Comparison of ENCODE assay signal across 23 cellular contexts in genomic region chr12:51191516-51192283, GRCh38. TPM values are rescaled to one million over a fixed set of nuclear protein-coding genes. Genes with fewer than 3 reads are reported as not detected.
DNase-seq lines count a peak whose midpoint lies in the region; ATAC-seq and TF ChIP-seq lines count a peak whose summit lies in the region.
"Had no signal": no experiment of that assay in that cellular context is flagged by ENCODE, and none has a peak within 500 bp of the region (broad histone marks: within the 10 kb centered on the region; RNA-seq: fewer than 3 reads in every experiment).

No MANE protein-coding gene starts in this region.

- H3K4me1 ChIP-seq in psoas muscle (peaks cover 7% of the 10 kb centered on the region), skeletal muscle tissue (ENCODE audit: control insufficient read depth in 3 of 3, insufficient read depth in 3 of 3, low read length in 3 of 3) (peaks cover 9 to 33% (median 14%) of the 10 kb centered on the region in 3 donors)
- H3K4me1 ChIP-seq: A549, BE2C had no signal

- 78 to 95% (median 83%) methylated on average over 12 of the region's 12 CpGs for WGBS in psoas muscle, 3 donors

- no peak overlapping the region for H3K9ac ChIP-seq in skeletal muscle tissue (ENCODE audit: low read depth in 1 of 3, low read length in 3 of 3)
- H3K9ac ChIP-seq: BLaER1 treated with 17β-estradiol and CSF1 and Interleukin-3, amounts not matched to agents 10 nM and 100 nM; GM23248 had no signal

- H3K27ac ChIP-seq in psoas muscle (peak overlapping the region; percentile 16), skeletal muscle tissue (ENCODE audit: low read depth, low read length) (peak overlapping the region; percentile 28)
- H3K27ac ChIP-seq: A549; BLaER1 treated with 17β-estradiol and CSF1 and Interleukin-3, amounts not matched to agents 10 nM and 100 nM; GM23248 had no signal

- peak overlapping the region; percentile 2 for H3K27ac Mint-ChIP-seq in activated CD8-positive, alpha-beta T cell treated with anti-CD3 and anti-CD28 coated beads, Interleukin-2, amount 10 ng/mL, durations not matched to agents 7 days and 5 days
- no peak overlapping the region for H3K27ac Mint-ChIP-seq in activated CD8-positive, alpha-beta T cell treated with anti-CD3 and anti-CD28 coated beads for 36 hours
- peak overlapping the region in 2 of 3 donors; percentile 43 to 84 for H3K27ac Mint-ChIP-seq in IgD-negative memory B cell
- H3K27ac Mint-ChIP-seq: CD4-positive, alpha-beta T cell; CD8-positive, alpha-beta memory T cell; H9 had no signal

- H3K4me3 Mint-ChIP-seq in activated CD8-positive, alpha-beta T cell treated with anti-CD3 and anti-CD28 coated beads, Interleukin-2, amount 10 ng/mL, durations not matched to agents 7 days and 5 days: no peak overlapping the region
- H3K4me3 Mint-ChIP-seq in activated CD8-positive, alpha-beta T cell treated with anti-CD3 and anti-CD28 coated beads for 36 hours: no peak overlapping the region
- no peak overlapping the region for H3K4me3 Mint-ChIP-seq in IgD-negative memory B cell
- H3K4me3 Mint-ChIP-seq: CD14-positive monocyte; CD4-positive, alpha-beta T cell; CD8-positive, alpha-beta memory T cell; H9 had no signal

- H3K4me1 Mint-ChIP-seq in activated CD8-positive, alpha-beta T cell treated with anti-CD3 and anti-CD28 coated beads, Interleukin-2, amount 10 ng/mL, durations not matched to agents 7 days and 5 days (ENCODE audit: low read depth): no peaks in the 10 kb centered on the region
- peaks cover 1% of the 10 kb centered on the region for H3K4me1 Mint-ChIP-seq in activated CD8-positive, alpha-beta T cell treated with anti-CD3 and anti-CD28 coated beads for 36 hours (ENCODE audit: low read depth)
- H3K4me1 Mint-ChIP-seq in IgD-negative memory B cell: peaks cover 21 to 27% (median 24%) of the 10 kb centered on the region in 3 donors
- H3K4me1 Mint-ChIP-seq: CD14-positive monocyte; CD8-positive, alpha-beta memory T cell had no signal

- H3K27me3 ChIP-seq in psoas muscle (ENCODE audit: insufficient read depth in 3 of 3, low read length in 2 of 3) (no peaks in the 10 kb centered on the region), skeletal muscle tissue (ENCODE audit: control insufficient read depth in 3 of 3, insufficient read depth in 3 of 3, low read length in 3 of 3) (no peaks in the 10 kb centered on the region)
- H3K27me3 ChIP-seq: BE2C; BLaER1 treated with 17β-estradiol and CSF1 and Interleukin-3, amounts not matched to agents 10 nM and 100 nM had no signal

- CTCF ChIA-PET in activated CD8-positive, alpha-beta T cell treated with anti-CD3 and anti-CD28 coated beads, Interleukin-2, amount 10 ng/mL, durations not matched to agents 7 days and 5 days (lab: Charles Lee): interaction anchor here (1.3 kb wide), 1 partner anchor 27 kb away, joined by 4 read pairs; no protein-coding TSS in a partner anchor
- CTCF ChIA-PET in activated CD8-positive, alpha-beta T cell treated with anti-CD3 and anti-CD28 coated beads for 36 hours (lab: Charles Lee): no interaction called here

- no peaks in the 10 kb centered on the region for H3K9me3 Mint-ChIP-seq in activated CD8-positive, alpha-beta T cell treated with anti-CD3 and anti-CD28 coated beads, Interleukin-2, amount 10 ng/mL, durations not matched to agents 7 days and 5 days (ENCODE audit: insufficient read depth)
- no peaks in the 10 kb centered on the region for H3K9me3 Mint-ChIP-seq in activated CD8-positive, alpha-beta T cell treated with anti-CD3 and anti-CD28 coated beads for 36 hours
- no peaks in the 10 kb centered on the region for H3K9me3 Mint-ChIP-seq in IgD-negative memory B cell
- H3K9me3 Mint-ChIP-seq: CD4-positive, alpha-beta T cell; CD8-positive, alpha-beta memory T cell; H9 had no signal

- H3K4me3 ChIP-seq in psoas muscle (no peak overlapping the region), skeletal muscle tissue (ENCODE audit: low read length in 3 of 3) (no peak overlapping the region)
- H3K4me3 ChIP-seq: A549; BLaER1 treated with 17β-estradiol and CSF1 and Interleukin-3, amounts not matched to agents 10 nM and 100 nM; GM23248 had no signal

- no peak for TF ChIP-seq CTCF in activated CD8-positive, alpha-beta T cell treated with anti-CD3 and anti-CD28 coated beads for 36 hours (IDR thresholded peaks at IDR 0.05)
- TF ChIP-seq CTCF in psoas muscle (IDR thresholded peaks at IDR 0.05) (no peak), GM10266 (IDR thresholded peaks at IDR 0.05; ENCODE audit: control insufficient read depth, insufficient read depth, low read depth, missing control alignments) (no peak)

- H3K9me3 ChIP-seq in psoas muscle: no peaks in the 10 kb centered on the region
- no peaks in the 10 kb centered on the region for H3K9me3 ChIP-seq in skeletal muscle tissue (ENCODE audit: control insufficient read depth in 3 of 3, low read length in 3 of 3)
- H3K9me3 ChIP-seq: A549; BE2C; BLaER1 treated with 17β-estradiol and CSF1 and Interleukin-3, amounts not matched to agents 10 nM and 100 nM had no signal

- intact Hi-C loops in activated CD8-positive, alpha-beta T cell treated with anti-CD3 and anti-CD28 coated beads for 36 hours (cut with micrococcal nuclease): no loop called here
- intact Hi-C loops in psoas muscle (cut with DNase I): no loop called here

- DNase-seq in activated CD8-positive, alpha-beta T cell treated with anti-CD3 and anti-CD28 coated beads, Interleukin-2, amount 10 ng/mL, durations not matched to agents 7 days and 5 days: no peak
- no peak for DNase-seq in activated CD8-positive, alpha-beta T cell treated with anti-CD3 and anti-CD28 coated beads for 36 hours
- DNase-seq in psoas muscle (no peak), NCI-H748 (lab: John Stamatoyannopoulos, UW; ENCODE audit: unreplicated experiment) (no peak), GM10266 (ENCODE audit: extremely low spot score) (no peak)
- DNase-seq: 8988T; ACHN; AML-193; BE2C; CD4-positive, alpha-beta T cell; CD8-positive, alpha-beta memory T cell; DMS 273 treated with DMSO at 0.1 percent for 48 hours; DMS79; EL; GDM1; GM23248; H9 had no signal

- peaks cover 0 to 63% of the 10 kb centered on the region in 2 donors for H3K36me3 ChIP-seq in psoas muscle (ENCODE audit: insufficient read depth in 1 of 2, low read depth in 1 of 2)
- H3K36me3 ChIP-seq in skeletal muscle tissue (ENCODE audit: control insufficient read depth in 3 of 3, insufficient read depth in 3 of 3, low read length in 3 of 3): peaks cover 21 to 45% (median 31%) of the 10 kb centered on the region in 3 donors
- H3K36me3 ChIP-seq: BE2C; BLaER1 treated with 17β-estradiol and CSF1 and Interleukin-3, amounts not matched to agents 10 nM and 100 nM had no signal

- no peaks in the 10 kb centered on the region for H3K36me3 Mint-ChIP-seq in activated CD8-positive, alpha-beta T cell treated with anti-CD3 and anti-CD28 coated beads, Interleukin-2, amount 10 ng/mL, durations not matched to agents 7 days and 5 days (ENCODE audit: low read depth)
- H3K36me3 Mint-ChIP-seq in activated CD8-positive, alpha-beta T cell treated with anti-CD3 and anti-CD28 coated beads for 36 hours (ENCODE audit: low read depth): no peaks in the 10 kb centered on the region
- peaks cover 11% of the 10 kb centered on the region for H3K36me3 Mint-ChIP-seq in IgD-negative memory B cell

- POLR2A ChIA-PET in activated CD8-positive, alpha-beta T cell treated with anti-CD3 and anti-CD28 coated beads, Interleukin-2, amount 10 ng/mL, durations not matched to agents 7 days and 5 days (lab: Charles Lee): no interaction called here
- POLR2A ChIA-PET in activated CD8-positive, alpha-beta T cell treated with anti-CD3 and anti-CD28 coated beads for 36 hours (lab: Charles Lee): no interaction called here

- ATAC-seq in activated CD8-positive, alpha-beta T cell treated with anti-CD3 and anti-CD28 coated beads, Interleukin-2, amount 10 ng/mL, durations not matched to agents 7 days and 5 days: no peak
- no peak for ATAC-seq in activated CD8-positive, alpha-beta T cell treated with anti-CD3 and anti-CD28 coated beads for 36 hours
- ATAC-seq in psoas muscle (no peak), HG03280 (IDR thresholded peaks at IDR 0.05; ENCODE audit: unreplicated experiment) (no peak)

- H3K27me3 Mint-ChIP-seq in activated CD8-positive, alpha-beta T cell treated with anti-CD3 and anti-CD28 coated beads, Interleukin-2, amount 10 ng/mL, durations not matched to agents 7 days and 5 days (ENCODE audit: low read depth): no peaks in the 10 kb centered on the region
- H3K27me3 Mint-ChIP-seq in activated CD8-positive, alpha-beta T cell treated with anti-CD3 and anti-CD28 coated beads for 36 hours: no peaks in the 10 kb centered on the region
- H3K27me3 Mint-ChIP-seq in IgD-negative memory B cell: no peaks in the 10 kb centered on the region
- H3K27me3 Mint-ChIP-seq: CD4-positive, alpha-beta T cell; CD8-positive, alpha-beta memory T cell had no signal

RNA-seq across cellular contexts. Expression of gene TFCP2, which starts 18.8 kb away (rescaled TPM):
- 10 to 100 TPM; 34.5 to 38.8 TPM for total RNA-seq in activated CD8-positive, alpha-beta T cell treated with anti-CD3 and anti-CD28 coated beads, Interleukin-2, amount 10 ng/mL, durations not matched to agents 7 days and 5 days
- total RNA-seq in activated CD8-positive, alpha-beta T cell treated with anti-CD3 and anti-CD28 coated beads for 36 hours: 10 to 100 TPM; 27.4 to 27.9 TPM
- polyA plus RNA-seq in IgD-negative memory B cell (10.3 TPM), psoas muscle (10 to 100 TPM in 2 of 3 donors, 1 to 10 TPM in 1; 7.8 to 16.4 (median 15.1) TPM)
- total RNA-seq in psoas muscle (10 to 100 TPM; 15.7 to 24.6 (median 21.2) TPM), skeletal muscle tissue (14.6 TPM)

RNA-seq across cellular contexts. Expression of gene POU6F1, which starts 26.2 kb away (rescaled TPM):
- 1 to 10 TPM; 1.3 to 2.2 TPM for total RNA-seq in activated CD8-positive, alpha-beta T cell treated with anti-CD3 and anti-CD28 coated beads, Interleukin-2, amount 10 ng/mL, durations not matched to agents 7 days and 5 days
- 1 to 10 TPM; 5.8 to 7.3 TPM for total RNA-seq in activated CD8-positive, alpha-beta T cell treated with anti-CD3 and anti-CD28 coated beads for 36 hours
- polyA plus RNA-seq in IgD-negative memory B cell (3.2 TPM), psoas muscle (10 to 100 TPM in 1 of 3 donors, 1 to 10 TPM in 2; 2.3 to 10.3 (median 8.7) TPM)
- total RNA-seq in psoas muscle (10 to 100 TPM in 3 of 4 donors, 1 to 10 TPM in 1; 7.3 to 20.9 (median 14.5) TPM), skeletal muscle tissue (2.6 TPM)

RNA-seq across cellular contexts. Expression of gene DAZAP2, which starts 46.9 kb away (rescaled TPM):
- total RNA-seq in activated CD8-positive, alpha-beta T cell treated with anti-CD3 and anti-CD28 coated beads, Interleukin-2, amount 10 ng/mL, durations not matched to agents 7 days and 5 days: 100 to 1,000 TPM; 186 TPM
- 10 to 100 TPM; 91.7 to 98.3 TPM for total RNA-seq in activated CD8-positive, alpha-beta T cell treated with anti-CD3 and anti-CD28 coated beads for 36 hours
- polyA plus RNA-seq in IgD-negative memory B cell (1,104 TPM), psoas muscle (100 to 1,000 TPM; 149 to 217 (median 199) TPM)
- total RNA-seq in psoas muscle (100 to 1,000 TPM in 2 of 4 donors, 10 to 100 TPM in 2; 62.4 to 157 (median 105) TPM), skeletal muscle tissue (31.3 TPM)
